Comparison of ENCODE assay signal across 15 cellular contexts in genomic region chr10:33304553-33304952, GRCh38. TPM values are rescaled to one million over a fixed set of nuclear protein-coding genes. Genes with fewer than 3 reads are reported as not detected.
"Had no signal": no experiment of that assay in that cellular context is flagged by ENCODE, and none has a peak within 500 bp of the region (broad histone marks: within the 10 kb centered on the region; RNA-seq: fewer than 3 reads in every experiment).

No MANE protein-coding gene starts in this region.

- H3K4me3 ChIP-seq: ascending aorta, dorsolateral prefrontal cortex, esophagus muscularis mucosa, stomach, thyroid gland had no signal

- ATAC-seq: activated CD4-positive, alpha-beta T cell treated with anti-CD3 and anti-CD28 coated beads for 36 hours; activated CD8-positive, alpha-beta T cell treated with anti-CD3 and anti-CD28 coated beads for 36 hours; activated naive CD8-positive, alpha-beta T cell treated with anti-CD3 and anti-CD28 coated beads, Interleukin-2, amount 50 U/mL, for 24 hours; foreskin keratinocyte; naive thymus-derived CD8-positive, alpha-beta T cell had no signal

- H3K27me3 ChIP-seq: ascending aorta, esophagus muscularis mucosa, foreskin keratinocyte, stomach, thyroid gland had no signal

- H3K9me3 ChIP-seq: ascending aorta, esophagus muscularis mucosa, stomach, thyroid gland had no signal

- FAIRE-seq: kidney, urothelium cell line had no signal

- H3K4me3 Mint-ChIP-seq: activated CD4-positive, alpha-beta T cell treated with anti-CD3 and anti-CD28 coated beads for 36 hours; activated CD8-positive, alpha-beta T cell treated with anti-CD3 and anti-CD28 coated beads for 36 hours; activated naive CD8-positive, alpha-beta T cell treated with anti-CD3 and anti-CD28 coated beads, Interleukin-2, amount 50 U/mL, for 24 hours; naive thymus-derived CD8-positive, alpha-beta T cell had no signal

- H3K4me1 ChIP-seq: foreskin keratinocyte had no signal

- H3K27ac Mint-ChIP-seq: activated CD4-positive, alpha-beta T cell treated with anti-CD3 and anti-CD28 coated beads for 36 hours; activated CD8-positive, alpha-beta T cell treated with anti-CD3 and anti-CD28 coated beads for 36 hours; activated naive CD8-positive, alpha-beta T cell treated with anti-CD3 and anti-CD28 coated beads, Interleukin-2, amount 50 U/mL, for 24 hours; naive thymus-derived CD8-positive, alpha-beta T cell had no signal

- H3K9me3 Mint-ChIP-seq: activated CD8-positive, alpha-beta T cell treated with anti-CD3 and anti-CD28 coated beads for 36 hours; activated naive CD8-positive, alpha-beta T cell treated with anti-CD3 and anti-CD28 coated beads, Interleukin-2, amount 50 U/mL, for 24 hours had no signal

- DNase-seq: activated CD4-positive, alpha-beta T cell treated with anti-CD3 and anti-CD28 coated beads for 36 hours; activated CD8-positive, alpha-beta T cell treated with anti-CD3 and anti-CD28 coated beads for 36 hours; activated naive CD4-positive, alpha-beta T cell treated with Interleukin-2 at 50 U/mL for 16 hours; activated naive CD8-positive, alpha-beta T cell treated with anti-CD3 and anti-CD28 coated beads, Interleukin-2, amount 50 U/mL, for 24 hours; dorsolateral prefrontal cortex; foreskin keratinocyte; kidney; naive thymus-derived CD8-positive, alpha-beta T cell; nucleus accumbens; stimulated activated CD4-positive, alpha-beta T cell treated with anti-CD3 and anti-CD28 coated beads, Interleukin-4, amount 100 ng/mL, for 4 hours; stomach; thyroid gland had no signal

- H3K27ac ChIP-seq: ascending aorta, foreskin keratinocyte, stomach, thyroid gland had no signal

- H3K36me3 ChIP-seq: ascending aorta, esophagus muscularis mucosa, stomach, thyroid gland had no signal

RNA-seq across cellular contexts. Expression of gene NRP1, which starts 29.9 kb away (rescaled TPM):
- polyA plus RNA-seq: naive thymus-derived CD8-positive, alpha-beta T cell had no signal
